ENCODE assay signal across 8 cellular contexts in genomic region chr6:1611572-1612385, GRCh38. TPM values are rescaled to one million over a fixed set of nuclear protein-coding genes. Genes with fewer than 3 reads are reported as not detected.
DNase-seq lines count a peak whose midpoint lies in the region; ATAC-seq, FAIRE-seq and TF ChIP-seq lines count a peak whose summit lies in the region.

No MANE protein-coding gene starts in this region.

- H2BK15ac ChIP-seq in H1 (ENCODE audit: low read length): no peak overlapping the region

- H4K20me1 ChIP-seq in H1 (replicated peaks in 1 of 2; ENCODE audit: control insufficient read depth in 1 of 2, insufficient read depth in 2 of 2, low read length in 2 of 2): peaks cover 19% of the 10 kb centered on the region in 2 experiments

- intact Hi-C loops in Panc1 (cut with micrococcal nuclease; ENCODE audit: unreplicated experiment): no loop called here

- H3K9ac ChIP-seq in H1 (replicated peaks in 1 of 4; ENCODE audit: extremely low read depth in 1 of 4, low read depth in 3 of 4, low read length in 3 of 4): no peak overlapping the region

- H3K4me1 ChIP-seq in Panc1 (ENCODE audit: control insufficient read depth, insufficient read depth, low read length) (peaks cover 13% of the 10 kb centered on the region), H1 (replicated peaks in 1 of 4; ENCODE audit: control insufficient read depth in 3 of 4, insufficient read depth in 4 of 4, low read length in 3 of 4) (peaks cover 2 to 35% (median 15%) of the 10 kb centered on the region in 4 experiments), neuron (ENCODE audit: insufficient read depth, low read length) (peaks cover 16% of the 10 kb centered on the region)

- peak overlapping the region; percentile 36 to 43; a peak in 3 of 4 replicates for H3K4me2 ChIP-seq in H1 (ENCODE audit: insufficient read depth in 1 of 2, low read depth in 2 of 2, low read length in 2 of 2)

- H3K27me3 ChIP-seq in Panc1 (ENCODE audit: control insufficient read depth, insufficient read depth, low read length) (peaks cover 3% of the 10 kb centered on the region; the same call in 1 of the 2 replicates), H1 (replicated peaks in 1 of 4; ENCODE audit: control insufficient read depth in 3 of 4, extremely low read depth in 1 of 4, insufficient read depth in 3 of 4, low read length in 3 of 4) (peaks cover 83 to 100% (median 91%) of the 10 kb centered on the region in 4 experiments), neuron (ENCODE audit: insufficient read depth, low read length) (peaks cover 69% of the 10 kb centered on the region)

- no peaks in the 10 kb centered on the region for H3K79me1 ChIP-seq in H1 (ENCODE audit: low read depth, low read length)

- 3% methylated on average over 39 of the region's 73 CpGs; no CpG with 5 or more reads in 1 of the 2 experiments for WGBS in H1 (ENCODE audit: extremely low coverage in 1 of 2, insufficient coverage in 1 of 2, insufficient read length in 1 of 2, insufficient replicate concordance in 2 of 2, low coverage in 1 of 2, low lambda C conversion rate in 2 of 2, missing lambda C conversion rate in 1 of 2), 2 experiments

- no peak overlapping the region for H2BK120ac ChIP-seq in H1 (replicated peaks; ENCODE audit: low read depth, low read length)

- H3K4ac ChIP-seq in H1 (replicated peaks; ENCODE audit: insufficient read length, low read depth, low read length): no peak overlapping the region

- no peaks in the 10 kb centered on the region for H3K79me2 ChIP-seq in H1 (ENCODE audit: control insufficient read depth in 1 of 2, insufficient read depth in 2 of 2, low read length in 2 of 2)

- H3K9me3 ChIP-seq in Panc1 (ENCODE audit: control insufficient read depth, insufficient read depth, low read depth, low read length) (no peaks in the 10 kb centered on the region), H1 (ENCODE audit: insufficient read depth in 2 of 2, low read depth in 1 of 2, low read length in 1 of 2) (no peaks in the 10 kb centered on the region; a peak in 1 of 4 replicates), neuron (ENCODE audit: low read length) (no peaks in the 10 kb centered on the region)

- no peak overlapping the region for H3K56ac ChIP-seq in H1 (replicated peaks; ENCODE audit: insufficient read length, low read depth, low read length)

- H3K18ac ChIP-seq in H1 (ENCODE audit: extremely low read depth, low read length): no peak overlapping the region

- H2BK5ac ChIP-seq in H1 (ENCODE audit: low read depth, low read length): no peak overlapping the region

- H3K4me3 ChIP-seq in Panc1 (ENCODE audit: low read depth in 2 of 2, low read length in 2 of 2) (peak overlapping the region; percentile 62 to 79), H1 (ENCODE audit: extremely low read depth in 1 of 4, insufficient read depth in 2 of 4, low read depth in 3 of 4, low read length in 4 of 4) (peak overlapping the region in 2 of 4 experiments; percentile 14 to 44; a peak in 4 of 8 replicates), neuron (ENCODE audit: low read length) (peak overlapping the region; percentile 27)

- no peak for TF ChIP-seq EP300 in H1 (IDR thresholded peaks at IDR 0.05; ENCODE audit: borderline replicate concordance in 1 of 2, low read depth in 2 of 2, low read length in 2 of 2)

- no peak overlapping the region for H4K91ac ChIP-seq in H1 (replicated peaks; ENCODE audit: insufficient read length, low read length)

- no peak for TF ChIP-seq RAD21 in H1 (IDR thresholded peaks at IDR 0.05 in 1 of 2, conservative IDR thresholded peaks at IDR 0.05 in 1 of 2; ENCODE audit: low read depth in 2 of 2, low read length in 2 of 2)

- H4K5ac ChIP-seq in H1 (ENCODE audit: insufficient read length, low read depth, low read length): no peak overlapping the region

- in situ Hi-C loops in Panc1 (cut with HindIII; ENCODE audit: low pct_unique_long_range_greater_than_20kb, low sequenced_read_pairs): no loop called here

- BruUV-seq in Panc1 (replicated peaks; lab: Mats Ljungman, UMichigan): no TSS peak

- H3K14ac ChIP-seq in H1 (ENCODE audit: insufficient read length): no peak overlapping the region

- H3K36me3 ChIP-seq in Panc1 (ENCODE audit: control insufficient read depth, insufficient read depth, low read length) (no peaks in the 10 kb centered on the region), H1 (ENCODE audit: control insufficient read depth in 2 of 4, insufficient read depth in 4 of 4, low read length in 3 of 4) (peaks cover 0 to 16% (median 0%) of the 10 kb centered on the region in 4 experiments; a peak in 1 of 8 replicates), neuron (ENCODE audit: insufficient read depth, low read length) (no peaks in the 10 kb centered on the region)

- H3K27ac ChIP-seq in Panc1 (ENCODE audit: low read length) (peak overlapping the region; percentile 4), H1 (ENCODE audit: low read depth, low read length) (no peak overlapping the region)

- CTCF ChIA-PET in Panc1 (lab: Charles Lee) (interaction anchor here (0.7 to 1.2 kb wide), 4 partner anchors 9 to 493 kb away, joined by 4 to 7 read pairs (median 5); no protein-coding TSS in a partner anchor), H1 (lab: Charles Lee; ENCODE audit: partially characterized antibody) (interaction anchor here (0.7 to 2.2 kb wide), 9 partner anchors 8 to 1022 kb away, joined by 3 to 13 read pairs (median 4); no protein-coding TSS in a partner anchor)

- H4K8ac ChIP-seq in H1 (ENCODE audit: extremely low read depth, insufficient read depth, low read length): no peak overlapping the region

- no peak overlapping the region for H2BK20ac ChIP-seq in H1 (ENCODE audit: low read length)

- peak; percentile 41 for DNase-seq in NCI-H2029 (lab: John Stamatoyannopoulos, UW)
- DNase-seq in NCI-H2029 treated with DMSO at 0.1 percent for 48 hours (lab: John Stamatoyannopoulos, UW): no peak
- DNase-seq in Panc1 (ENCODE audit: low read depth, low spot score): no peak
- DNase-seq in H1 (ENCODE audit: low read depth in 1 of 2, low spot score in 2 of 2): no peak

- H2AFZ ChIP-seq in H1 (ENCODE audit: low read length): no peak overlapping the region
- H2AFZ ChIP-seq in neuron (ENCODE audit: low read depth, low read length): no peak overlapping the region

- TF ChIP-seq CTCF in Panc1 (IDR thresholded peaks at IDR 0.05) (no peak; the same call in 1 of the 2 replicates), H1 (IDR thresholded peaks at IDR 0.05; ENCODE audit: control extremely low read depth in 1 of 3, insufficient read depth in 1 of 3, low read depth in 1 of 3, low read length in 3 of 3) (no peak)

- peaks cover 19% of the 10 kb centered on the region; the same call in 1 of the 2 replicates for H3K23me2 ChIP-seq in H1 (ENCODE audit: low read depth, low read length)

- H2AK5ac ChIP-seq in H1 (ENCODE audit: low read depth, low read length): no peak overlapping the region

- no peak overlapping the region for H2BK12ac ChIP-seq in H1 (ENCODE audit: low read depth, low read length)

- POLR2A ChIA-PET in Panc1 (lab: Charles Lee) (interaction anchor here (0.7 to 1.0 kb wide), 3 partner anchors 12 to 497 kb away, joined by 3 to 6 read pairs (median 6); no protein-coding TSS in a partner anchor), H1 (lab: Charles Lee; ENCODE audit: partially characterized antibody) (interaction anchor here (2.0 kb wide), 1 partner anchor 8 kb away, joined by 7 read pairs; no protein-coding TSS in a partner anchor)

- ATAC-seq in Panc1 (peak; percentile 24), GM21390 (IDR thresholded peaks at IDR 0.05; ENCODE audit: unreplicated experiment) (no peak), HG02759 (IDR thresholded peaks at IDR 0.05; ENCODE audit: unreplicated experiment) (no peak), HG03565 (IDR thresholded peaks at IDR 0.05; ENCODE audit: unreplicated experiment) (no peak)

- FAIRE-seq in H1 (lab: Jason Lieb, UNC): no peak

- no peak for TF ChIP-seq POLR2A in H1 (IDR thresholded peaks at IDR 0.05; ENCODE audit: control extremely low read depth in 1 of 2, low read depth in 2 of 2, low read length in 2 of 2)

- no peak overlapping the region for H3K23ac ChIP-seq in H1 (ENCODE audit: insufficient read length)

TF ChIP-seq in H1, 55 proteins besides CTCF, POLR2A, EP300 and RAD21:
- TF ChIP-seq E2F6 (IDR thresholded peaks at IDR 0.05): no peak
- no peak for TF ChIP-seq TAF1 (IDR thresholded peaks at IDR 0.05; ENCODE audit: low read depth, low read length)
- peak; percentile 85 for TF ChIP-seq EZH2 (IDR thresholded peaks at IDR 0.05; ENCODE audit: low read depth, low read length, severe bottlenecking)
- peak; percentile 99 for TF ChIP-seq RNF2 (IDR thresholded peaks at IDR 0.05; ENCODE audit: borderline replicate concordance, low read depth, low read length, missing control alignments, poor library complexity, severe bottlenecking)
- peak; percentile 83 for TF ChIP-seq SUZ12 (IDR thresholded peaks at IDR 0.05; ENCODE audit: low read length)
- TF ChIP-seq CBX8 (IDR thresholded peaks at IDR 0.05; ENCODE audit: borderline replicate concordance, low read depth, low read length): 0 out of 2 replicates have a peak, but pooled peaks have one; percentile 96
- TF ChIP-seq CTBP2 (IDR thresholded peaks at IDR 0.05; ENCODE audit: borderline replicate concordance, insufficient read depth, insufficient read length, low read length): no peak

RNA-seq across cellular contexts. Expression of gene FOXC1, which starts 2.1 kb away (rescaled TPM):
- total RNA-seq in Panc1 (2021; ENCODE audit: unreplicated experiment): 6.7 TPM
- 3.5 TPM for polyA plus RNA-seq in Panc1 (2012; ENCODE audit: insufficient read length)
- total RNA-seq in H1 (2021; fragmentation: NEBNext Ultra II Directional; extraction: Animal tissue kit (Norgen Biotek cat#: 25700)): 0.13 and 0.22 TPM in 2 replicates
- polyA plus RNA-seq in H1 (2011; rRNA removed): 0.05 TPM in 1 of 2 replicates, not detected in the other
- 0.09 TPM for polyA plus RNA-seq in H1 (2011; cell fraction: cytosol; rRNA removed)
- polyA plus RNA-seq in H1 (2011; cell fraction: nucleus; rRNA removed): 0.03 TPM
- 0.05 to 0.07 TPM in 2 of 4 replicates, not detected in the others for polyA plus RNA-seq in H1 (2012, experiment 1 of 2)
- polyA plus RNA-seq in H1 (2012, experiment 2 of 2): 0.13 TPM
- 0.10 TPM for polyA plus RNA-seq in H1 (2013, experiment 1 of 2)
- polyA plus RNA-seq in H1 (2013, experiment 2 of 2): 0.06 TPM
- polyA minus RNA-seq in H1 (2011; rRNA and poly(A)+ RNA removed): 0.10 TPM in 1 of 2 replicates, not detected in the other
- not detected for polyA minus RNA-seq in H1 (2011; cell fraction: cytosol; rRNA and poly(A)+ RNA removed)
- polyA minus RNA-seq in H1 (2011; cell fraction: nucleus; rRNA and poly(A)+ RNA removed): 0.40 TPM
